Comparison of ENCODE assay signal across 11 cellular contexts in genomic region chr4:77001907-77002306, GRCh38. TPM values are rescaled to one million over a fixed set of nuclear protein-coding genes. Genes with fewer than 3 reads are reported as not detected.
DNase-seq lines count a peak whose midpoint lies in the region; ATAC-seq and TF ChIP-seq lines count a peak whose summit lies in the region.
"Had no signal": no experiment of that assay in that cellular context is flagged by ENCODE, and none has a peak within 500 bp of the region (broad histone marks: within the 10 kb centered on the region; RNA-seq: fewer than 3 reads in every experiment).

No MANE protein-coding gene starts in this region.

- H3K36me3 ChIP-seq in SK-N-SH (replicated peaks in 1 of 2; ENCODE audit: control insufficient read depth in 1 of 2, insufficient read depth in 2 of 2, low read length in 1 of 2) (peaks cover 66 to 74% of the 10 kb centered on the region in 2 experiments), psoas muscle (ENCODE audit: insufficient read depth in 1 of 2, low read depth in 1 of 2) (peaks cover 5 to 45% of the 10 kb centered on the region in 2 donors)

- TF ChIP-seq POLR2A in erythroblast (IDR thresholded peaks at IDR 0.05; ENCODE audit: low read length) = no peak

- peaks cover 42% of the 10 kb centered on the region for H3F3A ChIP-seq in SK-N-SH (replicated peaks; ENCODE audit: insufficient read depth)

- POLR2A ChIA-PET in SK-N-SH (lab: Yijun Ruan, JAX) = no interaction called here

- peaks cover 79% of the 10 kb centered on the region for H3K36me3 Mint-ChIP-seq in HFFc6 (ENCODE audit: low read depth)

- no peak for TF ChIP-seq CTCF in HFFc6 (IDR thresholded peaks at IDR 0.05)
- no peak for TF ChIP-seq CTCF in SK-N-SH (IDR thresholded peaks at IDR 0.05)
- no peak for TF ChIP-seq CTCF in fibroblast of pulmonary artery (IDR thresholded peaks at IDR 0.05; ENCODE audit: low read length, missing control alignments)
- TF ChIP-seq CTCF in psoas muscle (IDR thresholded peaks at IDR 0.05) = no peak

- H4K20me1 ChIP-seq in SK-N-SH (ENCODE audit: insufficient read depth) = no peaks in the 10 kb centered on the region; the same call in 1 of the 2 replicates

- intact Hi-C loops in psoas muscle (cut with DNase I) = loop anchor here in 1 of 2 donors (5.0 kb wide), 1 partner anchor 60 kb away; no protein-coding TSS in a partner anchor

- peaks cover 96% of the 10 kb centered on the region for H3K4me1 Mint-ChIP-seq in HFFc6 (ENCODE audit: low read depth)

- TF ChIP-seq RAD21 in SK-N-SH (IDR thresholded peaks at IDR 0.05; ENCODE audit: low read length) = no peak

- no peaks in the 10 kb centered on the region for H3K27me3 ChIP-seq in SK-N-SH (ENCODE audit: insufficient read depth)
- H3K27me3 ChIP-seq in psoas muscle (ENCODE audit: insufficient read depth in 3 of 3, low read length in 2 of 3) = no peaks in the 10 kb centered on the region
- H3K27me3 ChIP-seq: spleen had no signal

- H3K9me3 Mint-ChIP-seq in HFFc6 = no peaks in the 10 kb centered on the region; the same call in 1 of the 2 replicates
- H3K9me3 Mint-ChIP-seq: activated naive CD8-positive, alpha-beta T cell treated with anti-CD3 and anti-CD28 coated beads, Interleukin-2, amount 50 U/mL, for 24 hours had no signal

- H3K27ac Mint-ChIP-seq in HFFc6 = peak overlapping the region; percentile 87
- H3K27ac Mint-ChIP-seq: activated naive CD8-positive, alpha-beta T cell treated with anti-CD3 and anti-CD28 coated beads, Interleukin-2, amount 50 U/mL, for 24 hours had no signal

- peak in 3 of 4 donors; percentile 38 to 63 (median 50) for ATAC-seq in psoas muscle
- ATAC-seq: activated CD4-positive, CD25-positive, alpha-beta regulatory T cell treated with anti-CD3 and anti-CD28 coated beads, Interleukin-2, amount 50 U/mL, for 24 hours; activated naive CD8-positive, alpha-beta T cell treated with anti-CD3 and anti-CD28 coated beads, Interleukin-2, amount 50 U/mL, for 24 hours had no signal

- H3K4me1 ChIP-seq in SK-N-SH (ENCODE audit: control insufficient read depth in 1 of 2, insufficient read depth in 2 of 2, low read depth in 1 of 2, low read length in 1 of 2) (peaks cover 6 to 46% of the 10 kb centered on the region in 2 experiments), psoas muscle (peaks cover 23% of the 10 kb centered on the region)

- H3K9me3 ChIP-seq in SK-N-SH (no peaks in the 10 kb centered on the region), psoas muscle (no peaks in the 10 kb centered on the region)
- H3K9me3 ChIP-seq: spleen had no signal

- peak overlapping the region; percentile 67 for H3K4me2 ChIP-seq in SK-N-SH

- H3K4me3 Mint-ChIP-seq in HFFc6 = peak overlapping the region; percentile 55
- H3K4me3 Mint-ChIP-seq: activated naive CD8-positive, alpha-beta T cell treated with anti-CD3 and anti-CD28 coated beads, Interleukin-2, amount 50 U/mL, for 24 hours had no signal

- CTCF ChIA-PET in SK-N-SH (lab: Yijun Ruan, JAX) = interaction anchor here (0.9 kb wide), 1 partner anchor 497 kb away, joined by 3 read pairs; no protein-coding TSS in a partner anchor

- peak overlapping the region; percentile 55 for H3K9ac ChIP-seq in SK-N-SH

- no peaks in the 10 kb centered on the region for H3K9me2 ChIP-seq in SK-N-SH

- H2AFZ ChIP-seq in SK-N-SH (ENCODE audit: low read depth) = no peak overlapping the region

- 21% methylated on average over 1 of the region's 1 CpG for WGBS in SK-N-SH (ENCODE audit: low lambda C conversion rate)
- 4 to 8% (median 8%) methylated on average over 1 of the region's 1 CpG for WGBS in psoas muscle, 3 donors

- peaks cover 15% of the 10 kb centered on the region for H3K27me3 Mint-ChIP-seq in HFFc6 (ENCODE audit: insufficient read depth)
- H3K27me3 Mint-ChIP-seq: activated naive CD8-positive, alpha-beta T cell treated with anti-CD3 and anti-CD28 coated beads, Interleukin-2, amount 50 U/mL, for 24 hours had no signal

- H3K27ac ChIP-seq in SK-N-SH (ENCODE audit: low read depth in 2 of 2, low read length in 1 of 2) (peak overlapping the region; percentile 58 to 92; a peak in 3 of 4 replicates), psoas muscle (peak overlapping the region; percentile 68)

- TF ChIP-seq EP300 in SK-N-SH (IDR thresholded peaks at IDR 0.05; ENCODE audit: borderline replicate concordance in 1 of 2, low read depth in 1 of 2, low read length in 1 of 2) = no peak

- peaks cover 44% of the 10 kb centered on the region; the same call in 1 of the 2 replicates for H3K79me2 ChIP-seq in SK-N-SH (ENCODE audit: insufficient read depth)

- DNase-seq in HFFc6 = peak; percentile 77
- DNase-seq in SK-N-SH = no peak
- DNase-seq in fibroblast of pulmonary artery (ENCODE audit: low read depth) = peak; percentile 63
- no peak for DNase-seq in psoas muscle
- no peak for DNase-seq in NCI-H1694 treated with DMSO at 0.1 percent for 48 hours (lab: John Stamatoyannopoulos, UW)
- no peak for DNase-seq in erythroblast (lab: John Stamatoyannopoulos, UW)
- no peak for DNase-seq in AML-193 (lab: John Stamatoyannopoulos, UW)
- no peak for DNase-seq in stimulated activated CD4-positive, alpha-beta T cell treated with anti-CD3 and anti-CD28 coated beads, Interleukin-4, amount 100 ng/mL, for 24 hours
- DNase-seq: activated naive CD8-positive, alpha-beta T cell treated with anti-CD3 and anti-CD28 coated beads, Interleukin-2, amount 50 U/mL, for 24 hours; spleen had no signal

- H3K4me3 ChIP-seq in SK-N-SH (ENCODE audit: low read depth in 2 of 2, low read length in 1 of 2) = no peak overlapping the region; a peak in 1 of 4 replicates
- no peak overlapping the region for H3K4me3 ChIP-seq in fibroblast of pulmonary artery (replicated peaks; ENCODE audit: low read depth, low read length)
- no peak overlapping the region for H3K4me3 ChIP-seq in psoas muscle
- H3K4me3 ChIP-seq: spleen had no signal

TF ChIP-seq in SK-N-SH, 30 proteins besides CTCF, POLR2A, EP300 and RAD21:
- no peak for TF ChIP-seq ELF1 (IDR thresholded peaks at IDR 0.05)
- TF ChIP-seq SIN3A (IDR thresholded peaks at IDR 0.05; ENCODE audit: borderline replicate concordance, low read depth, low read length) = no peak
- TF ChIP-seq MEF2A (IDR thresholded peaks at IDR 0.05; ENCODE audit: borderline replicate concordance, low read depth) = no peak
- TF ChIP-seq, protein P1, sequence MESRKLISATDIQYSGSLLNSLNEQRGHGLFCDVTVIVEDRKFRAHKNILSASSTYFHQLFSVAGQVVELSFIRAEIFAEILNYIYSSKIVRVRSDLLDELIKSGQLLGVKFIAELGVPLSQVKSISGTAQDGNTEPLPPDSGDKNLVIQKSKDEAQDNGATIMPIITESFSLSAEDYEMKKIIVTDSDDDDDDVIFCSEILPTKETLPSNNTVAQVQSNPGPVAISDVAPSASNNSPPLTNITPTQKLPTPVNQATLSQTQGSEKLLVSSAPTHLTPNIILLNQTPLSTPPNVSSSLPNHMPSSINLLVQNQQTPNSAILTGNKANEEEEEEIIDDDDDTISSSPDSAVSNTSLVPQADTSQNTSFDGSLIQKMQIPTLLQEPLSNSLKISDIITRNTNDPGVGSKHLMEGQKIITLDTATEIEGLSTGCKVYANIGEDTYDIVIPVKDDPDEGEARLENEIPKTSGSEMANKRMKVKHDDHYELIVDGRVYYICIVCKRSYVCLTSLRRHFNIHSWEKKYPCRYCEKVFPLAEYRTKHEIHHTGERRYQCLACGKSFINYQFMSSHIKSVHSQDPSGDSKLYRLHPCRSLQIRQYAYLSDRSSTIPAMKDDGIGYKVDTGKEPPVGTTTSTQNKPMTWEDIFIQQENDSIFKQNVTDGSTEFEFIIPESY (IDR thresholded peaks at IDR 0.05; ENCODE audit: borderline replicate concordance, low read depth) = no peak
- TF ChIP-seq, protein P2, sequence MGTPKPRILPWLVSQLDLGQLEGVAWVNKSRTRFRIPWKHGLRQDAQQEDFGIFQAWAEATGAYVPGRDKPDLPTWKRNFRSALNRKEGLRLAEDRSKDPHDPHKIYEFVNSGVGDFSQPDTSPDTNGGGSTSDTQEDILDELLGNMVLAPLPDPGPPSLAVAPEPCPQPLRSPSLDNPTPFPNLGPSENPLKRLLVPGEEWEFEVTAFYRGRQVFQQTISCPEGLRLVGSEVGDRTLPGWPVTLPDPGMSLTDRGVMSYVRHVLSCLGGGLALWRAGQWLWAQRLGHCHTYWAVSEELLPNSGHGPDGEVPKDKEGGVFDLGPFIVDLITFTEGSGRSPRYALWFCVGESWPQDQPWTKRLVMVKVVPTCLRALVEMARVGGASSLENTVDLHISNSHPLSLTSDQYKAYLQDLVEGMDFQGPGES (IDR thresholded peaks at IDR 0.05; ENCODE audit: low read depth, low read length) = no peak
- TF ChIP-seq GABPA (IDR thresholded peaks at IDR 0.05; ENCODE audit: low read depth) = no peak
- peak; percentile 72 for TF ChIP-seq FOSL2 (IDR thresholded peaks at IDR 0.05; ENCODE audit: borderline replicate concordance, low read depth)
- TF ChIP-seq, protein P3, sequence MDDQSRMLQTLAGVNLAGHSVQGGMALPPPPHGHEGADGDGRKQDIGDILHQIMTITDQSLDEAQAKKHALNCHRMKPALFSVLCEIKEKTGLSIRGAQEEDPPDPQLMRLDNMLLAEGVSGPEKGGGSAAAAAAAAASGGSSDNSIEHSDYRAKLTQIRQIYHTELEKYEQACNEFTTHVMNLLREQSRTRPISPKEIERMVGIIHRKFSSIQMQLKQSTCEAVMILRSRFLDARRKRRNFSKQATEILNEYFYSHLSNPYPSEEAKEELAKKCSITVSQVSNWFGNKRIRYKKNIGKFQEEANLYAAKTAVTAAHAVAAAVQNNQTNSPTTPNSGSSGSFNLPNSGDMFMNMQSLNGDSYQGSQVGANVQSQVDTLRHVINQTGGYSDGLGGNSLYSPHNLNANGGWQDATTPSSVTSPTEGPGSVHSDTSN (IDR thresholded peaks at IDR 0.05) = 0 out of 2 replicates have a peak, but pooled peaks have one; percentile 17
- TF ChIP-seq TCF12 (IDR thresholded peaks at IDR 0.05) = peak; percentile 30
- TF ChIP-seq RCOR1 (IDR thresholded peaks at IDR 0.05; ENCODE audit: low read length) = no peak
- TF ChIP-seq RXRA (IDR thresholded peaks at IDR 0.05; ENCODE audit: borderline replicate concordance, low read depth) = no peak
- TF ChIP-seq JUND (IDR thresholded peaks at IDR 0.05) = peak; percentile 22; the same call in 1 of the 2 replicates
- 0 out of 2 replicates have a peak, but pooled peaks have one; percentile 13 for TF ChIP-seq POLR2AphosphoS5 (IDR thresholded peaks at IDR 0.05; ENCODE audit: low read depth, low read length)
- no peak for TF ChIP-seq MXI1 (IDR thresholded peaks at IDR 0.05; ENCODE audit: low read depth, low read length)

RNA-seq across cellular contexts. Expression of gene SEPTIN11, which starts 52.4 kb away (rescaled TPM):
- total RNA-seq in HFFc6 (2021; fragmentation: NEBNext Ultra II Directional; extraction: Animal tissue kit (Norgen Biotek cat#: 25700)) = 100 to 1,000 TPM; 563 to 907 (median 620) TPM
- 47.4 and 81.9 TPM in 2 replicates for polyA plus RNA-seq in SK-N-SH (2012; rRNA removed)
- polyA plus RNA-seq in SK-N-SH (2012; cell fraction: cytosol; rRNA removed) = 75.6 and 89.3 TPM in 2 replicates
- polyA plus RNA-seq in SK-N-SH (2012; cell fraction: nucleus; rRNA removed) = 34.1 and 66.4 TPM in 2 replicates
- 10 to 100 TPM; 20.9 to 54.0 (median 35.1) TPM for total RNA-seq in psoas muscle
- polyA plus RNA-seq in psoas muscle = 10 to 100 TPM in 2 of 3 donors, 1 to 10 TPM in 1; 5.7 to 48.2 (median 21.5) TPM

Comparison
In these comparisons a context has a peak if more than half of its experiments do, and no peak if none do; other contexts are left out.
1. DNase-seq: peak in HFFc6 (single experiment) and fibroblast of pulmonary artery (single experiment); none in SK-N-SH (single experiment), psoas muscle (0 of 2), NCI-H1694 treated with DMSO at 0.1 percent for 48 hours (single experiment), erythroblast (0 of 2), AML-193 (0 of 2) and stimulated activated CD4-positive, alpha-beta T cell treated with anti-CD3 and anti-CD28 coated beads, Interleukin-4, amount 100 ng/mL, for 24 hours (single experiment).
2. RNA of gene SEPTIN11, which starts 52.4 kb away (total RNA-seq): 563 to 907 TPM in HFFc6; 20.9 to 54.0 TPM in psoas muscle; every median in the first group is over 10 times any median in the second.